23 cellular contexts compared by ENCODE assay signal in genomic region chr10:80100116-80100515, GRCh38. TPM values are rescaled to one million over a fixed set of nuclear protein-coding genes. Genes with fewer than 3 reads are reported as not detected.
"Had no signal": no experiment of that assay in that cellular context is flagged by ENCODE, and none has a peak within 500 bp of the region (broad histone marks: within the 10 kb centered on the region; RNA-seq: fewer than 3 reads in every experiment).

No MANE protein-coding gene starts in this region.

- H3K9me3 ChIP-seq: MG63, SK-N-SH had no signal

- DNase-seq: IMR-90, Karpas-422, KG1, MG63, NCI-H1092, NCI-H1105 treated with DMSO at 0.1 percent for 48 hours, NCI-H1417 treated with DMSO at 0.1 percent for 48 hours, NCI-H146, NCI-H1930, NCI-H2081, NCI-H2107, NCI-H2227 treated with DMSO at 0.1 percent for 48 hours, NCI-H524, NCI-H526 treated with DMSO at 0.1 percent for 48 hours, NCI-H748 treated with DMSO at 0.1 percent for 48 hours, SHP77, SK-N-SH had no signal

- H3K9ac ChIP-seq: SK-N-SH had no signal

- H3K27me3 ChIP-seq: MG63 had no signal

- ATAC-seq: HepG2, Panc1 had no signal

- H3K36me3 ChIP-seq: MG63 had no signal

- H3K4me2 ChIP-seq: SK-N-SH had no signal

- H3K4me3 ChIP-seq: MG63 had no signal

- H3K27ac ChIP-seq: RWPE1 had no signal

RNA-seq across cellular contexts. Expression of gene PLAC9, which starts 32.4 kb away (rescaled TPM):
- total RNA-seq: HepG2, HT1080, NCI-H460, SK-MEL-5 had no signal
- polyA plus RNA-seq: HepG2 had no signal
